Comparison of ENCODE assay signal across 17 cellular contexts in genomic region chr7:135251502-135252327, GRCh38. TPM values are rescaled to one million over a fixed set of nuclear protein-coding genes. Genes with fewer than 3 reads are reported as not detected.
DNase-seq lines count a peak whose midpoint lies in the region; ATAC-seq and TF ChIP-seq lines count a peak whose summit lies in the region.
"Had no signal": no experiment of that assay in that cellular context is flagged by ENCODE, and none has a peak within 500 bp of the region (broad histone marks: within the 10 kb centered on the region; RNA-seq: fewer than 3 reads in every experiment).

No MANE protein-coding gene starts in this region.

- TF ChIP-seq CTCF in Calu3 (IDR thresholded peaks at IDR 0.05; ENCODE audit: unreplicated experiment) (no peak), foreskin fibroblast (IDR thresholded peaks at IDR 0.05; ENCODE audit: low read depth, low read length) (no peak), glutamatergic neuron (IDR thresholded peaks at IDR 0.05; ENCODE audit: partially characterized antibody, unreplicated experiment) (no peak)

- no peak overlapping the region for H3K4me3 ChIP-seq in foreskin fibroblast (ENCODE audit: low read depth in 1 of 2, low read length in 2 of 2)
- H3K4me3 ChIP-seq: body of pancreas, gastroesophageal sphincter, lower lobe of right lung had no signal

- no peaks in the 10 kb centered on the region for H3K36me3 Mint-ChIP-seq in activated naive CD4-positive, alpha-beta T cell treated with anti-CD3 and anti-CD28 coated beads, Interleukin-2, amount 50 U/mL, for 72 hours
- H3K36me3 Mint-ChIP-seq in Calu3 (ENCODE audit: insufficient read depth, unreplicated experiment) (no peaks in the 10 kb centered on the region), glutamatergic neuron (ENCODE audit: unreplicated experiment) (peaks cover 4% of the 10 kb centered on the region)
- H3K36me3 Mint-ChIP-seq: naive B cell had no signal

- H3K9me3 Mint-ChIP-seq in activated naive CD4-positive, alpha-beta T cell treated with anti-CD3 and anti-CD28 coated beads, Interleukin-2, amount 50 U/mL, for 72 hours: no peaks in the 10 kb centered on the region
- H3K9me3 Mint-ChIP-seq in Calu3 (ENCODE audit: low read depth, unreplicated experiment) (no peaks in the 10 kb centered on the region), glutamatergic neuron (ENCODE audit: unreplicated experiment) (no peaks in the 10 kb centered on the region)
- H3K9me3 Mint-ChIP-seq: naive B cell had no signal

- no TSS peak for BruUV-seq in Calu3 (replicated peaks; lab: Mats Ljungman, UMichigan)

- peak overlapping the region in 1 of 2 donors; percentile 16 for H3K27ac Mint-ChIP-seq in activated naive CD4-positive, alpha-beta T cell treated with anti-CD3 and anti-CD28 coated beads, Interleukin-2, amount 50 U/mL, for 72 hours
- H3K27ac Mint-ChIP-seq in Calu3 (ENCODE audit: unreplicated experiment) (no peak overlapping the region), glutamatergic neuron (ENCODE audit: unreplicated experiment) (no peak overlapping the region)
- H3K27ac Mint-ChIP-seq: naive B cell, progenitor cell of endocrine pancreas had no signal

- H3K27me3 Mint-ChIP-seq in Calu3 (ENCODE audit: unreplicated experiment) (no peaks in the 10 kb centered on the region), glutamatergic neuron (ENCODE audit: unreplicated experiment) (peaks cover 3% of the 10 kb centered on the region)
- H3K27me3 Mint-ChIP-seq: naive B cell had no signal

- CTCF ChIA-PET in Calu3 (lab: Charles Lee): no interaction called here

- ATAC-seq in GM18498 (IDR thresholded peaks at IDR 0.05; ENCODE audit: unreplicated experiment) (peak; percentile 44), HG02798 (IDR thresholded peaks at IDR 0.05; ENCODE audit: poor library complexity, unreplicated experiment) (peak; percentile 40)
- peak; percentile 64 to 79 for ATAC-seq in activated naive CD4-positive, alpha-beta T cell treated with anti-CD3 and anti-CD28 coated beads, Interleukin-2, amount 50 U/mL, for 72 hours
- ATAC-seq: body of pancreas, gastroesophageal sphincter, lower lobe of right lung had no signal

- intact Hi-C loops in Calu3 (cut with micrococcal nuclease; ENCODE audit: unreplicated experiment): loop anchor here (10.0 kb wide), 1 partner anchor 77 kb away; the partner anchor contains the start of gene CYREN

- peak; percentile 24 for DNase-seq in CD1c-positive myeloid dendritic cell (ENCODE audit: extremely low spot score)
- DNase-seq in activated naive CD4-positive, alpha-beta T cell treated with anti-CD3 and anti-CD28 coated beads, Interleukin-2, amount 50 U/mL, for 72 hours (ENCODE audit: low spot score in 2 of 2): no peak
- DNase-seq in Calu3: no peak
- DNase-seq in foreskin fibroblast: no peak
- no peak for DNase-seq in glutamatergic neuron
- no peak for DNase-seq in T1000 (lab: John Stamatoyannopoulos, UW)
- DNase-seq: AML-193, body of pancreas, cortex of kidney, H7, lower lobe of right lung, naive B cell, SHP77 treated with DMSO at 0.1 percent for 48 hours had no signal

- H3K4me1 Mint-ChIP-seq in Calu3 (ENCODE audit: low read depth, unreplicated experiment) (peaks cover 20% of the 10 kb centered on the region), glutamatergic neuron (ENCODE audit: low read depth, unreplicated experiment) (no peaks in the 10 kb centered on the region)

- H3K4me3 Mint-ChIP-seq in Calu3 (ENCODE audit: low read depth, unreplicated experiment) (no peak overlapping the region), glutamatergic neuron (ENCODE audit: unreplicated experiment) (no peak overlapping the region)
- H3K4me3 Mint-ChIP-seq: naive B cell had no signal

RNA-seq across cellular contexts. Expression of gene STRA8, which starts 18.1 kb away (rescaled TPM):
- not detected for total RNA-seq in activated naive CD4-positive, alpha-beta T cell treated with anti-CD3 and anti-CD28 coated beads, Interleukin-2, amount 50 U/mL, for 72 hours
- total RNA-seq in Calu3 (2022) (not detected in 2 replicates), glutamatergic neuron (ENCODE audit: unreplicated experiment) (not detected)
- total RNA-seq: body of pancreas, gastroesophageal sphincter, H7, lower lobe of right lung, progenitor cell of endocrine pancreas had no signal

RNA-seq across cellular contexts. Expression of gene WDR91, which starts 40.4 kb away (rescaled TPM):
- total RNA-seq in activated naive CD4-positive, alpha-beta T cell treated with anti-CD3 and anti-CD28 coated beads, Interleukin-2, amount 50 U/mL, for 72 hours: 10 to 100 TPM in 1 of 2 donors, 1 to 10 TPM in 1; 9.9 to 13.7 TPM
- total RNA-seq in Calu3 (2022): 21.2 and 24.3 TPM in 2 replicates
- total RNA-seq in glutamatergic neuron (ENCODE audit: unreplicated experiment): 24.5 TPM
